19 cellular contexts compared by ENCODE assay signal in the genomic region with DNA sequence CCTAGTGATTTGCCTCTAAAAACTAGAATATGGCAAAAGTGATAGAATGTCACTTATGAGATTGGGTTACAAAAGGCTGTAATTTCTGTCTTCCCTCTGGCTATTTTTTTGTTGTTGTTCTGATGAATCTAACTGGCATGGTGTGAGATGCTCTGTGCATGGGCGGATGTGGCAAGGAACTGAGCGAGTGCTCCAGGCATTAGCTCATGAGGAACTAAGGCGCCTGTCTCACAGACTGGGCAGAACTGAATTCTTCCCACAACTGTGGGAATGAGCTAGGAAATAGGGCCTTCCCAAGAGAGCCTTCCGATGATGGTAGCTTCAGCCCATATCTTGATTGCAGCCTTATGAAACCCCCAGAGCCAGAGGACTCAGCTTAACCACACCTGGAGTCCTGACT.
"Had no signal": no experiment of that assay in that cellular context is flagged by ENCODE, and none has a peak within 500 bp of the region (broad histone marks: within the 10 kb centered on the region; RNA-seq: fewer than 3 reads in every experiment).

No MANE protein-coding gene starts in this region.

- H3K27me3 Mint-ChIP-seq: activated CD4-positive, alpha-beta memory T cell treated with anti-CD3 and anti-CD28 coated beads for 36 hours; activated naive CD8-positive, alpha-beta T cell treated with anti-CD3 and anti-CD28 coated beads, Interleukin-2, amount 10 ng/mL, durations not matched to agents 7 days and 5 days had no signal

- H3K4me3 Mint-ChIP-seq: activated CD4-positive, alpha-beta memory T cell treated with anti-CD3 and anti-CD28 coated beads for 36 hours; activated naive CD8-positive, alpha-beta T cell treated with anti-CD3 and anti-CD28 coated beads, Interleukin-2, amount 10 ng/mL, durations not matched to agents 7 days and 5 days; neural crest cell; T-helper 2 cell treated with Interferon-gamma antibody and Interleukin-4, amounts not matched to agents 5 μg/mL and 100 μg/mL, for 36 hours had no signal

- H3K27ac Mint-ChIP-seq: activated CD4-positive, alpha-beta memory T cell treated with anti-CD3 and anti-CD28 coated beads for 36 hours; activated naive CD8-positive, alpha-beta T cell treated with anti-CD3 and anti-CD28 coated beads, Interleukin-2, amount 10 ng/mL, durations not matched to agents 7 days and 5 days; T-helper 2 cell treated with Interferon-gamma antibody and Interleukin-4, amounts not matched to agents 5 μg/mL and 100 μg/mL, for 36 hours had no signal

- H3K9me3 Mint-ChIP-seq: activated naive CD8-positive, alpha-beta T cell treated with anti-CD3 and anti-CD28 coated beads, Interleukin-2, amount 10 ng/mL, durations not matched to agents 7 days and 5 days; neural crest cell had no signal

- H3K4me1 Mint-ChIP-seq: activated naive CD8-positive, alpha-beta T cell treated with anti-CD3 and anti-CD28 coated beads, Interleukin-2, amount 10 ng/mL, durations not matched to agents 7 days and 5 days; neural crest cell had no signal

- H3K4me3 ChIP-seq: dorsolateral prefrontal cortex, esophagus muscularis mucosa, sigmoid colon, suprapubic skin, upper lobe of left lung had no signal

- DNase-seq: activated CD4-positive, alpha-beta memory T cell treated with anti-CD3 and anti-CD28 coated beads for 36 hours; activated gamma-delta T cell treated with Interleukin-2 at 50 U/mL for 16 hours; activated naive CD8-positive, alpha-beta T cell treated with anti-CD3 and anti-CD28 coated beads, Interleukin-2, amount 10 ng/mL, durations not matched to agents 7 days and 5 days; activated T-cell treated with anti-CD3 and anti-CD28 coated beads, Interleukin-2, amount 50 U/mL, for 48 hours; anterior cingulate cortex; dorsolateral prefrontal cortex; islet precursor cell; left ventricle myocardium superior; mesendoderm; sigmoid colon; stimulated activated CD4-positive, alpha-beta T cell treated with anti-CD3 and anti-CD28 coated beads, Interleukin-2, amount 100 ng/mL, for 48 hours; stimulated activated naive CD4-positive, alpha-beta T cell treated with Interleukin-2 at 50 U/mL for 16 hours; upper lobe of left lung had no signal

- H3K36me3 ChIP-seq: esophagus muscularis mucosa, sigmoid colon, suprapubic skin, upper lobe of left lung had no signal

- H3K27me3 ChIP-seq: foreskin keratinocyte, sigmoid colon, upper lobe of left lung had no signal

- H3K9me3 ChIP-seq: esophagus muscularis mucosa, suprapubic skin, upper lobe of left lung had no signal

- H3K4me1 ChIP-seq: esophagus muscularis mucosa, foreskin keratinocyte, sigmoid colon, suprapubic skin, upper lobe of left lung had no signal

- H3K27ac ChIP-seq: dorsolateral prefrontal cortex, esophagus muscularis mucosa, foreskin keratinocyte, sigmoid colon, suprapubic skin, upper lobe of left lung, VCaP had no signal

- H3K36me3 Mint-ChIP-seq: activated CD4-positive, alpha-beta memory T cell treated with anti-CD3 and anti-CD28 coated beads for 36 hours; activated naive CD8-positive, alpha-beta T cell treated with anti-CD3 and anti-CD28 coated beads, Interleukin-2, amount 10 ng/mL, durations not matched to agents 7 days and 5 days had no signal
